In the genomic region with DNA sequence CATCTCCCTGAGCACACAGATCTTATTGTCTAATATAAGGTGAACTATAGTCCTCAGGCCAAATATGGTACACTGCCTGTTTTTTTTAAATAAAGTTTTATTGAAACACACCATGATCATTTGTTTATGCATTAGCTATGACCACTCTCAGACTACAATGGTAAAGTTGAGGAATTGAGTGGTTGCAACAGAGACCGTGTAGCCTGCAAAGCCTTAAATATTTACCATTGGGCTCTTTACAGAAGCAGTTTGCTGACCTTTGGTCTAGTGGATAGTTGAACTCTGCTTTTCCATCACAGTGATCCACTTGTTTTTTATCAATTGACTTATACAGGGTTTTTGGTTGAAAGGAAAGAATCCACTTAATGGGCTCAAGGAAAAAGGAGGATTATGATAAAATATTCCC, we compare ENCODE assay signal across 1 cellular context.
TF ChIP-seq lines count a peak whose summit lies in the region.

No MANE protein-coding gene starts in this region.

TF ChIP-seq in HepG2, 621 proteins besides CTCF, POLR2A, EP300 and RAD21 (continued from another document and continues in another):
- TF ChIP-seq, protein P1, sequence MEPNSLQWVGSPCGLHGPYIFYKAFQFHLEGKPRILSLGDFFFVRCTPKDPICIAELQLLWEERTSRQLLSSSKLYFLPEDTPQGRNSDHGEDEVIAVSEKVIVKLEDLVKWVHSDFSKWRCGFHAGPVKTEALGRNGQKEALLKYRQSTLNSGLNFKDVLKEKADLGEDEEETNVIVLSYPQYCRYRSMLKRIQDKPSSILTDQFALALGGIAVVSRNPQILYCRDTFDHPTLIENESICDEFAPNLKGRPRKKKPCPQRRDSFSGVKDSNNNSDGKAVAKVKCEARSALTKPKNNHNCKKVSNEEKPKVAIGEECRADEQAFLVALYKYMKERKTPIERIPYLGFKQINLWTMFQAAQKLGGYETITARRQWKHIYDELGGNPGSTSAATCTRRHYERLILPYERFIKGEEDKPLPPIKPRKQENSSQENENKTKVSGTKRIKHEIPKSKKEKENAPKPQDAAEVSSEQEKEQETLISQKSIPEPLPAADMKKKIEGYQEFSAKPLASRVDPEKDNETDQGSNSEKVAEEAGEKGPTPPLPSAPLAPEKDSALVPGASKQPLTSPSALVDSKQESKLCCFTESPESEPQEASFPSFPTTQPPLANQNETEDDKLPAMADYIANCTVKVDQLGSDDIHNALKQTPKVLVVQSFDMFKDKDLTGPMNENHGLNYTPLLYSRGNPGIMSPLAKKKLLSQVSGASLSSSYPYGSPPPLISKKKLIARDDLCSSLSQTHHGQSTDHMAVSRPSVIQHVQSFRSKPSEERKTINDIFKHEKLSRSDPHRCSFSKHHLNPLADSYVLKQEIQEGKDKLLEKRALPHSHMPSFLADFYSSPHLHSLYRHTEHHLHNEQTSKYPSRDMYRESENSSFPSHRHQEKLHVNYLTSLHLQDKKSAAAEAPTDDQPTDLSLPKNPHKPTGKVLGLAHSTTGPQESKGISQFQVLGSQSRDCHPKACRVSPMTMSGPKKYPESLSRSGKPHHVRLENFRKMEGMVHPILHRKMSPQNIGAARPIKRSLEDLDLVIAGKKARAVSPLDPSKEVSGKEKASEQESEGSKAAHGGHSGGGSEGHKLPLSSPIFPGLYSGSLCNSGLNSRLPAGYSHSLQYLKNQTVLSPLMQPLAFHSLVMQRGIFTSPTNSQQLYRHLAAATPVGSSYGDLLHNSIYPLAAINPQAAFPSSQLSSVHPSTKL (CRISPR knock-in tag; IDR thresholded peaks at IDR 0.05): peak; percentile 77
- TF ChIP-seq ZNF253 (CRISPR knock-in tag; IDR thresholded peaks at IDR 0.05; ENCODE audit: borderline replicate concordance) (no peak), PRDM10 (CRISPR knock-in tag; IDR thresholded peaks at IDR 0.05; ENCODE audit: low read depth) (no peak), FOXA1 (IDR thresholded peaks at IDR 0.05) (no peak), FOXA1 (CRISPR knock-in tag; IDR thresholded peaks at IDR 0.05) (peak; percentile 49), GFI1 (CRISPR knock-in tag; IDR thresholded peaks at IDR 0.05; ENCODE audit: borderline replicate concordance) (no peak), HNF4A (CRISPR knock-in tag; IDR thresholded peaks at IDR 0.05) (peak; percentile 87), ZNF644 (CRISPR knock-in tag; IDR thresholded peaks at IDR 0.05; ENCODE audit: low read depth) (peak; percentile 96), NR1H2 (CRISPR knock-in tag; IDR thresholded peaks at IDR 0.05; ENCODE audit: borderline replicate concordance, low read depth) (no peak), CREM (IDR thresholded peaks at IDR 0.05) (peak; percentile 39; the same call in 1 of the 2 replicates), CREM (CRISPR knock-in tag; IDR thresholded peaks at IDR 0.05) (no peak), SIN3B (IDR thresholded peaks at IDR 0.05; ENCODE audit: low read length) (no peak), POLR2AphosphoS2 (IDR thresholded peaks at IDR 0.05; ENCODE audit: low read depth, low read length) (no peak), BRCA1 (CRISPR knock-in tag; IDR thresholded peaks at IDR 0.05) (no peak), ZNF3 (CRISPR knock-in tag; IDR thresholded peaks at IDR 0.05) (peak; percentile 90), ZNF317 (CRISPR knock-in tag; IDR thresholded peaks at IDR 0.05) (no peak), RFXAP (CRISPR knock-in tag; IDR thresholded peaks at IDR 0.05; ENCODE audit: borderline replicate concordance) (no peak), HNF1A (IDR thresholded peaks at IDR 0.05; ENCODE audit: low read depth) (0 out of 2 replicates have a peak, but pooled peaks have one; percentile 9), HNF1A (CRISPR knock-in tag; IDR thresholded peaks at IDR 0.05; ENCODE audit: borderline replicate concordance) (no peak), ZFP1 (CRISPR knock-in tag; IDR thresholded peaks at IDR 0.05) (no peak), GMEB2 (CRISPR knock-in tag; IDR thresholded peaks at IDR 0.05; ENCODE audit: low read depth) (no peak), ZNF318 (CRISPR knock-in tag; IDR thresholded peaks at IDR 0.05) (no peak), FOXA3 (CRISPR knock-in tag; IDR thresholded peaks at IDR 0.05) (peak; percentile 79), TEAD3 (CRISPR knock-in tag; optimal IDR thresholded peaks at IDR 0.05; ENCODE audit: borderline replicate concordance) (peak; percentile 40)
- TF ChIP-seq, protein P2, sequence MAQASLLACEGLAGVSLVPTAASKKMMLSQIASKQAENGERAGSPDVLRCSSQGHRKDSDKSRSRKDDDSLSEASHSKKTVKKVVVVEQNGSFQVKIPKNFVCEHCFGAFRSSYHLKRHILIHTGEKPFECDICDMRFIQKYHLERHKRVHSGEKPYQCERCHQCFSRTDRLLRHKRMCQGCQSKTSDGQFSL (CRISPR knock-in tag; IDR thresholded peaks at IDR 0.05): no peak
- TF ChIP-seq, protein P3, sequence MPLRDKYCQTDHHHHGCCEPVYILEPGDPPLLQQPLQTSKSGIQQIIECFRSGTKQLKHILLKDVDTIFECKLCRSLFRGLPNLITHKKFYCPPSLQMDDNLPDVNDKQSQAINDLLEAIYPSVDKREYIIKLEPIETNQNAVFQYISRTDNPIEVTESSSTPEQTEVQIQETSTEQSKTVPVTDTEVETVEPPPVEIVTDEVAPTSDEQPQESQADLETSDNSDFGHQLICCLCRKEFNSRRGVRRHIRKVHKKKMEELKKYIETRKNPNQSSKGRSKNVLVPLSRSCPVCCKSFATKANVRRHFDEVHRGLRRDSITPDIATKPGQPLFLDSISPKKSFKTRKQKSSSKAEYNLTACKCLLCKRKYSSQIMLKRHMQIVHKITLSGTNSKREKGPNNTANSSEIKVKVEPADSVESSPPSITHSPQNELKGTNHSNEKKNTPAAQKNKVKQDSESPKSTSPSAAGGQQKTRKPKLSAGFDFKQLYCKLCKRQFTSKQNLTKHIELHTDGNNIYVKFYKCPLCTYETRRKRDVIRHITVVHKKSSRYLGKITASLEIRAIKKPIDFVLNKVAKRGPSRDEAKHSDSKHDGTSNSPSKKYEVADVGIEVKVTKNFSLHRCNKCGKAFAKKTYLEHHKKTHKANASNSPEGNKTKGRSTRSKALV (CRISPR knock-in tag; IDR thresholded peaks at IDR 0.05): no peak
